13 cellular contexts compared by ENCODE assay signal in the genomic region with DNA sequence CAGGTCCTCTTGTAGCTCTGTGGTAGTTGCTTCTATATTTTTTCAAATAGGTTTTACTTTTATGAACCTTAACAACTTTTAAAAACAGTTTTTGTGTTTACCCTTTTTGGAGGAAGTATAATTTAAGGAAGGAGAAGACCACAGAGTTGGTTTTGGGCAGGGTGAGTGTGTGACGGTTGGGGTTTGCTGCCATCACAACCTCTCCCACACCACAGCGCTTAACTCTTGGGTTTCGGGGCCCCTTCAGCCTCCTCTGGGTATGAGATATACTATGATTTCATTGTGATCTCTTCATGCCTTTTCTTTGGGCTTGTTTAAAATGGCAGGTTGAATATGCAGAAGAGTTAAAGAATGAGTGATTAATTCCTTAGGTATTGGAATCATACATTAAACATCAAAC.
A peak's percentile ranks its signal among the peaks of the same experiment; 100 is the strongest.
DNase-seq lines count a peak whose midpoint lies in the region; ATAC-seq lines count a peak whose summit lies in the region.
"Had no signal": no experiment of that assay in that cellular context is flagged by ENCODE, and none has a peak within 500 bp of the region (broad histone marks: within the 10 kb centered on the region; RNA-seq: fewer than 3 reads in every experiment).

No MANE protein-coding gene starts in this region.

- DNase-seq in activated CD8-positive, alpha-beta memory T cell treated with anti-CD3 and anti-CD28 coated beads, Interleukin-2, amount 10 ng/mL, durations not matched to agents 7 days and 5 days = peak; percentile 78
- no peak for DNase-seq in activated CD8-positive, alpha-beta memory T cell treated with anti-CD3 and anti-CD28 coated beads for 24 hours
- DNase-seq in activated CD4-positive, alpha-beta T cell treated with anti-CD3 and anti-CD28 coated beads for 48 hours = peak; percentile 70
- DNase-seq in central memory CD8-positive, alpha-beta T cell (ENCODE audit: low spot score in 2 of 2) = no peak
- no peak for DNase-seq in stimulated activated naive B cell treated with anti-CD40 and anti-IgM and Interleukin-4, amounts not matched to agents 10 μg/mL and 1 μg/mL and 100 μg/mL, for 72 hours
- no peak for DNase-seq in middle frontal gyrus (ENCODE audit: extremely low spot score, low spot score)
- DNase-seq: activated B cell treated with CpG ODN at 0.5 μM for 24 hours, body of pancreas, EL, islet precursor cell, NCI-H2107 had no signal

- peaks cover 42% of the 10 kb centered on the region for H3K4me1 Mint-ChIP-seq in activated CD8-positive, alpha-beta memory T cell treated with anti-CD3 and anti-CD28 coated beads, Interleukin-2, amount 10 ng/mL, durations not matched to agents 7 days and 5 days
- peaks cover 34% of the 10 kb centered on the region for H3K4me1 Mint-ChIP-seq in central memory CD8-positive, alpha-beta T cell
- H3K4me1 Mint-ChIP-seq in stimulated activated naive B cell treated with anti-CD40 and anti-IgM and Interleukin-4, amounts not matched to agents 10 μg/mL and 1 μg/mL and 100 μg/mL, for 72 hours = peaks cover 26 to 44% of the 10 kb centered on the region in 2 donors

- H3K9me3 Mint-ChIP-seq in activated CD8-positive, alpha-beta memory T cell treated with anti-CD3 and anti-CD28 coated beads, Interleukin-2, amount 10 ng/mL, durations not matched to agents 7 days and 5 days (ENCODE audit: low read depth) = no peaks in the 10 kb centered on the region
- no peaks in the 10 kb centered on the region for H3K9me3 Mint-ChIP-seq in central memory CD8-positive, alpha-beta T cell
- no peaks in the 10 kb centered on the region for H3K9me3 Mint-ChIP-seq in stimulated activated naive B cell treated with anti-CD40 and anti-IgM and Interleukin-4, amounts not matched to agents 10 μg/mL and 1 μg/mL and 100 μg/mL, for 72 hours
- H3K9me3 Mint-ChIP-seq: activated B cell treated with CpG ODN at 0.5 μM for 24 hours had no signal

- peak overlapping the region; percentile 89 for H3K27ac Mint-ChIP-seq in activated CD8-positive, alpha-beta memory T cell treated with anti-CD3 and anti-CD28 coated beads, Interleukin-2, amount 10 ng/mL, durations not matched to agents 7 days and 5 days
- H3K27ac Mint-ChIP-seq in central memory CD8-positive, alpha-beta T cell (ENCODE audit: low read depth) = peak overlapping the region; percentile 85
- H3K27ac Mint-ChIP-seq in stimulated activated naive B cell treated with anti-CD40 and anti-IgM and Interleukin-4, amounts not matched to agents 10 μg/mL and 1 μg/mL and 100 μg/mL, for 72 hours = no peak overlapping the region
- H3K27ac Mint-ChIP-seq: activated B cell treated with CpG ODN at 0.5 μM for 24 hours had no signal

- no peak for ATAC-seq in activated CD8-positive, alpha-beta memory T cell treated with anti-CD3 and anti-CD28 coated beads, Interleukin-2, amount 10 ng/mL, durations not matched to agents 7 days and 5 days
- ATAC-seq in central memory CD8-positive, alpha-beta T cell (replicated peaks; ENCODE audit: extremely low read depth, poor library complexity, severe bottlenecking) = no peak
- no peak for ATAC-seq in stimulated activated naive B cell treated with anti-CD40 and anti-IgM and Interleukin-4, amounts not matched to agents 10 μg/mL and 1 μg/mL and 100 μg/mL, for 72 hours (replicated peaks)
- no peak for ATAC-seq in GM19397 (IDR thresholded peaks at IDR 0.05; ENCODE audit: unreplicated experiment)
- ATAC-seq in HG03045 (IDR thresholded peaks at IDR 0.05; ENCODE audit: unreplicated experiment) = no peak
- ATAC-seq: body of pancreas had no signal

- CTCF ChIA-PET in activated CD8-positive, alpha-beta memory T cell treated with anti-CD3 and anti-CD28 coated beads, Interleukin-2, amount 10 ng/mL, durations not matched to agents 7 days and 5 days (lab: Charles Lee) = interaction anchor here (1.0 to 8.2 kb wide), 5 partner anchors 35 to 81 kb away, joined by 3 to 104 read pairs (median 7); no protein-coding TSS in a partner anchor

- peak overlapping the region; percentile 79 for H3K4me3 Mint-ChIP-seq in activated CD8-positive, alpha-beta memory T cell treated with anti-CD3 and anti-CD28 coated beads, Interleukin-2, amount 10 ng/mL, durations not matched to agents 7 days and 5 days
- peak overlapping the region; percentile 82 for H3K4me3 Mint-ChIP-seq in central memory CD8-positive, alpha-beta T cell
- H3K4me3 Mint-ChIP-seq in stimulated activated naive B cell treated with anti-CD40 and anti-IgM and Interleukin-4, amounts not matched to agents 10 μg/mL and 1 μg/mL and 100 μg/mL, for 72 hours = peak overlapping the region; percentile 74 to 80

- H3K36me3 Mint-ChIP-seq in activated CD8-positive, alpha-beta memory T cell treated with anti-CD3 and anti-CD28 coated beads, Interleukin-2, amount 10 ng/mL, durations not matched to agents 7 days and 5 days = no peaks in the 10 kb centered on the region
- H3K36me3 Mint-ChIP-seq in central memory CD8-positive, alpha-beta T cell (ENCODE audit: insufficient read depth) = peaks cover 18% of the 10 kb centered on the region
- H3K36me3 Mint-ChIP-seq in stimulated activated naive B cell treated with anti-CD40 and anti-IgM and Interleukin-4, amounts not matched to agents 10 μg/mL and 1 μg/mL and 100 μg/mL, for 72 hours = no peaks in the 10 kb centered on the region

- peaks cover 30% of the 10 kb centered on the region for H3K27me3 Mint-ChIP-seq in activated CD8-positive, alpha-beta memory T cell treated with anti-CD3 and anti-CD28 coated beads, Interleukin-2, amount 10 ng/mL, durations not matched to agents 7 days and 5 days
- peaks cover 18% of the 10 kb centered on the region for H3K27me3 Mint-ChIP-seq in central memory CD8-positive, alpha-beta T cell
- H3K27me3 Mint-ChIP-seq in stimulated activated naive B cell treated with anti-CD40 and anti-IgM and Interleukin-4, amounts not matched to agents 10 μg/mL and 1 μg/mL and 100 μg/mL, for 72 hours = peaks cover 45 to 70% of the 10 kb centered on the region in 2 donors

Comparison
In these comparisons a context has a peak if more than half of its experiments do, and no peak if none do; other contexts are left out.
1. DNase-seq: peak in activated CD8-positive, alpha-beta memory T cell treated with anti-CD3 and anti-CD28 coated beads, Interleukin-2, amount 10 ng/mL, durations not matched to agents 7 days and 5 days (single experiment) and activated CD4-positive, alpha-beta T cell treated with anti-CD3 and anti-CD28 coated beads for 48 hours (single experiment); none in activated CD8-positive, alpha-beta memory T cell treated with anti-CD3 and anti-CD28 coated beads for 24 hours (single experiment), central memory CD8-positive, alpha-beta T cell (0 of 2), stimulated activated naive B cell treated with anti-CD40 and anti-IgM and Interleukin-4, amounts not matched to agents 10 μg/mL and 1 μg/mL and 100 μg/mL, for 72 hours (single experiment) and middle frontal gyrus (single experiment).
2. Peak in every context shown above with its lines, with median percentiles within 50 percentile points of each other: H3K4me3 Mint-ChIP-seq.